In genomic region chr21:15343066-15343465, GRCh38 we compare ENCODE assay signal across 19 cellular contexts.
"Had no signal": no experiment of that assay in that cellular context is flagged by ENCODE, and none has a peak within 500 bp of the region (broad histone marks: within the 10 kb centered on the region; RNA-seq: fewer than 3 reads in every experiment).

No MANE protein-coding gene starts in this region.

- H3K4me1 ChIP-seq: left ventricle myocardium inferior, transverse colon had no signal

- ATAC-seq: natural killer cell, T-cell had no signal

- H3K9ac ChIP-seq: SK-N-SH had no signal

- H3K36me3 ChIP-seq: left ventricle myocardium inferior, neutrophil, transverse colon had no signal

- DNase-seq: activated CD4-positive, alpha-beta T cell treated with anti-CD3 and anti-CD28 coated beads, Interleukin-2, amount 50 U/mL, for 1 hour; activated CD8-positive, alpha-beta memory T cell treated with anti-CD3 and anti-CD28 coated beads for 24 hours; activated naive CD4-positive, alpha-beta T cell; activated naive CD8-positive, alpha-beta T cell treated with anti-CD3 and anti-CD28 coated beads, Interleukin-2, amount 10 ng/mL, durations not matched to agents 7 days and 5 days; anterior cingulate cortex; islet precursor cell; left ventricle myocardium inferior; natural killer cell; retina; SK-N-SH; small intestine; stimulated activated CD4-positive, alpha-beta T cell treated with anti-CD3 and anti-CD28 coated beads, Interleukin-4, amount 100 ng/mL, for 24 hours; stimulated activated naive CD4-positive, alpha-beta T cell; substantia nigra; T-cell; T-helper 9 cell; transverse colon had no signal

- H3K27ac ChIP-seq: left ventricle myocardium inferior, neutrophil, transverse colon had no signal

- FAIRE-seq: colon, small intestine had no signal

- H3K4me3 ChIP-seq: left ventricle myocardium inferior, transverse colon had no signal

- H3K4me2 ChIP-seq: SK-N-SH had no signal

- H3K9me2 ChIP-seq: SK-N-SH had no signal

- H3K9me3 ChIP-seq: left ventricle myocardium inferior, neutrophil, SK-N-SH, transverse colon had no signal

- H3K27me3 ChIP-seq: neutrophil, transverse colon had no signal
